Comparison of ENCODE assay signal across 12 cellular contexts in genomic region chr18:3044931-3045698, GRCh38. TPM values are rescaled to one million over a fixed set of nuclear protein-coding genes. Genes with fewer than 3 reads are reported as not detected.
DNase-seq lines count a peak whose midpoint lies in the region; ATAC-seq and TF ChIP-seq lines count a peak whose summit lies in the region.
"Had no signal": no experiment of that assay in that cellular context is flagged by ENCODE, and none has a peak within 500 bp of the region (broad histone marks: within the 10 kb centered on the region; RNA-seq: fewer than 3 reads in every experiment).

No MANE protein-coding gene starts in this region.

- H3K4me3 ChIP-seq in right lobe of liver, result no peak overlapping the region
- H3K4me3 ChIP-seq: esophagus muscularis mucosa had no signal

- no peaks in the 10 kb centered on the region for H3K9me3 ChIP-seq in right lobe of liver
- H3K9me3 ChIP-seq: esophagus muscularis mucosa had no signal

- no peak for TF ChIP-seq CTCF in right lobe of liver (IDR thresholded peaks at IDR 0.05)

- no peaks in the 10 kb centered on the region for H3K9me3 Mint-ChIP-seq in T-helper 2 cell treated with Interferon-gamma antibody and Interleukin-4, amounts not matched to agents 5 μg/mL and 100 μg/mL, for 36 hours
- H3K9me3 Mint-ChIP-seq: activated naive CD4-positive, alpha-beta T cell treated with anti-CD3 and anti-CD28 coated beads, Interleukin-2, amount 10 ng/mL, durations not matched to agents 7 days and 5 days; CD8-positive, alpha-beta T cell had no signal

- no peak overlapping the region for H3K4me3 Mint-ChIP-seq in T-helper 2 cell treated with Interferon-gamma antibody and Interleukin-4, amounts not matched to agents 5 μg/mL and 100 μg/mL, for 36 hours
- H3K4me3 Mint-ChIP-seq: activated naive CD4-positive, alpha-beta T cell treated with anti-CD3 and anti-CD28 coated beads, Interleukin-2, amount 10 ng/mL, durations not matched to agents 7 days and 5 days; CD8-positive, alpha-beta T cell had no signal

- no peak overlapping the region for H3K27ac ChIP-seq in right lobe of liver
- H3K27ac ChIP-seq: esophagus muscularis mucosa had no signal

- peaks cover 26% of the 10 kb centered on the region for H3K4me1 Mint-ChIP-seq in T-helper 2 cell treated with Interferon-gamma antibody and Interleukin-4, amounts not matched to agents 5 μg/mL and 100 μg/mL, for 36 hours (ENCODE audit: low read depth)

- peak; percentile 56 for DNase-seq in Right ventricle myocardium superior
- no peak for DNase-seq in cardiac septum (ENCODE audit: low spot score)
- peak; percentile 40 for DNase-seq in SHP77 treated with DMSO at 0.1 percent for 48 hours (lab: John Stamatoyannopoulos, UW)
- peak; percentile 66 to 83 (median 72) for DNase-seq in right lobe of liver
- no peak for DNase-seq in COR-L47 (lab: John Stamatoyannopoulos, UW)
- DNase-seq in HPDE6-E6E7 (ENCODE audit: extremely low spot score), result no peak
- DNase-seq in T-helper 2 cell treated with Interferon-gamma antibody and Interleukin-4, amounts not matched to agents 5 μg/mL and 100 μg/mL, for 36 hours (ENCODE audit: low spot score), result no peak
- DNase-seq: activated naive CD4-positive, alpha-beta T cell treated with anti-CD3 and anti-CD28 coated beads, Interleukin-2, amount 10 ng/mL, durations not matched to agents 7 days and 5 days; CD8-positive, alpha-beta T cell; midbrain had no signal

- 17% methylated on average over 12 of the region's 12 CpGs for WGBS in right lobe of liver (ENCODE audit: insufficient coverage, low coverage, low lambda C conversion rate, missing lambda C conversion rate)

- TF ChIP-seq POLR2A in right lobe of liver (IDR thresholded peaks at IDR 0.05), result no peak

- H3K27me3 ChIP-seq in right lobe of liver, result no peaks in the 10 kb centered on the region
- H3K27me3 ChIP-seq: esophagus muscularis mucosa had no signal

- no peak overlapping the region for H3K27ac Mint-ChIP-seq in T-helper 2 cell treated with Interferon-gamma antibody and Interleukin-4, amounts not matched to agents 5 μg/mL and 100 μg/mL, for 36 hours
- H3K27ac Mint-ChIP-seq: CD8-positive, alpha-beta T cell had no signal

- ATAC-seq in Right ventricle myocardium superior (ENCODE audit: poor library complexity), result peak; percentile 59
- ATAC-seq in right lobe of liver, result peak; percentile 84 to 93 (median 91)
- no peak for ATAC-seq in GM18867 (IDR thresholded peaks at IDR 0.05; ENCODE audit: unreplicated experiment)
- ATAC-seq: CD8-positive, alpha-beta T cell had no signal

- no peaks in the 10 kb centered on the region for H3K36me3 ChIP-seq in right lobe of liver
- H3K36me3 ChIP-seq: esophagus muscularis mucosa had no signal

- H3K36me3 Mint-ChIP-seq in T-helper 2 cell treated with Interferon-gamma antibody and Interleukin-4, amounts not matched to agents 5 μg/mL and 100 μg/mL, for 36 hours (ENCODE audit: low read depth), result no peaks in the 10 kb centered on the region
- H3K36me3 Mint-ChIP-seq: activated naive CD4-positive, alpha-beta T cell treated with anti-CD3 and anti-CD28 coated beads, Interleukin-2, amount 10 ng/mL, durations not matched to agents 7 days and 5 days; CD8-positive, alpha-beta T cell had no signal

- peaks cover 0 to 10% (median 3%) of the 10 kb centered on the region in 4 donors for H3K4me1 ChIP-seq in right lobe of liver

- no peaks in the 10 kb centered on the region for H3K27me3 Mint-ChIP-seq in T-helper 2 cell treated with Interferon-gamma antibody and Interleukin-4, amounts not matched to agents 5 μg/mL and 100 μg/mL, for 36 hours (ENCODE audit: low read depth)

- intact Hi-C loops in Right ventricle myocardium superior (cut with DNase I), result no loop called here
- intact Hi-C loops in cardiac septum (cut with DNase I), result no loop called here
- intact Hi-C loops in right lobe of liver (cut with DNase I), result no loop called here

RNA-seq across cellular contexts. Expression of gene LPIN2, which starts 32.2 kb away (rescaled TPM):
- 10.4 TPM for total RNA-seq in Right ventricle myocardium superior
- 9.3 TPM for total RNA-seq in cardiac septum
- 100 to 1,000 TPM in 5 of 6 experiments, 10 to 100 TPM in 1; 64.9 to 175 (median 150) TPM for total RNA-seq in right lobe of liver

Comparison
In these comparisons a context has a peak if more than half of its experiments do, and no peak if none do; other contexts are left out.
1. DNase-seq: peak in Right ventricle myocardium superior (single experiment), SHP77 treated with DMSO at 0.1 percent for 48 hours (single experiment) and right lobe of liver (3 of 3); none in cardiac septum (single experiment), COR-L47 (single experiment), HPDE6-E6E7 (single experiment) and T-helper 2 cell treated with Interferon-gamma antibody and Interleukin-4, amounts not matched to agents 5 μg/mL and 100 μg/mL, for 36 hours (single experiment).